In genomic region chr3:104906001-104906639, GRCh38 we compare ENCODE assay signal across 14 cellular contexts.
DNase-seq lines count a peak whose midpoint lies in the region; ATAC-seq and TF ChIP-seq lines count a peak whose summit lies in the region.
"Had no signal": no experiment of that assay in that cellular context is flagged by ENCODE, and none has a peak within 500 bp of the region (broad histone marks: within the 10 kb centered on the region; RNA-seq: fewer than 3 reads in every experiment).

No MANE protein-coding gene starts in this region.

- H3K23ac ChIP-seq in mesenchymal stem cell (ENCODE audit: low read length in 2 of 2), result no peak overlapping the region

- no peak for TF ChIP-seq CTCF in WERI-Rb-1 (IDR thresholded peaks at IDR 0.05; ENCODE audit: low read depth, low read length)

- no peaks in the 10 kb centered on the region for H3K27me3 ChIP-seq in mesenchymal stem cell (ENCODE audit: control insufficient read depth in 1 of 2, insufficient read depth in 1 of 2, low read length in 2 of 2)
- H3K27me3 ChIP-seq in WERI-Rb-1 (ENCODE audit: insufficient read depth, low read depth, severe bottlenecking), result no peaks in the 10 kb centered on the region
- H3K27me3 ChIP-seq: BLaER1 treated with 17β-estradiol and CSF1 and Interleukin-3, amounts not matched to agents 10 nM and 100 nM had no signal

- DNase-seq in Right ventricle myocardium inferior (ENCODE audit: missing footprints) (peak; percentile 69), cardiac septum (ENCODE audit: low spot score) (no peak), left cardiac atrium (peak; percentile 26), mesenchymal stem cell (no peak), WERI-Rb-1 (no peak)
- DNase-seq: 8988T; CD4-positive, alpha-beta T cell; DMS79 had no signal

- ATAC-seq in Right ventricle myocardium inferior (peak; percentile 97), left cardiac atrium (peak; percentile 74 to 92), HG03280 (IDR thresholded peaks at IDR 0.05; ENCODE audit: unreplicated experiment) (no peak), HG03342 (IDR thresholded peaks at IDR 0.05; ENCODE audit: unreplicated experiment) (no peak)
- ATAC-seq: GM12878, HCT116, HepG2 had no signal

- H3K4me3 ChIP-seq in mesenchymal stem cell (ENCODE audit: insufficient read depth in 1 of 2, low read depth in 1 of 2, low read length in 2 of 2) (no peak overlapping the region), WERI-Rb-1 (ENCODE audit: low read depth, low read length) (no peak overlapping the region)
- H3K4me3 ChIP-seq: BLaER1 treated with 17β-estradiol and CSF1 and Interleukin-3, amounts not matched to agents 10 nM and 100 nM; GM12878 had no signal

- peak overlapping the region; percentile 34 for H2BK120ac ChIP-seq in mesenchymal stem cell (ENCODE audit: low read depth, low read length)

- H4K91ac ChIP-seq in mesenchymal stem cell (ENCODE audit: low read length), result peak overlapping the region; percentile 89

- no peak overlapping the region for H2BK15ac ChIP-seq in mesenchymal stem cell (ENCODE audit: low read depth, poor library complexity, severe bottlenecking)

- H3K9ac ChIP-seq in mesenchymal stem cell (ENCODE audit: low read length), result no peak overlapping the region
- H3K9ac ChIP-seq: BLaER1 treated with 17β-estradiol and CSF1 and Interleukin-3, amounts not matched to agents 10 nM and 100 nM had no signal

- H2BK5ac ChIP-seq in mesenchymal stem cell (ENCODE audit: low read depth, low read length, poor library complexity, severe bottlenecking), result no peak overlapping the region

- H3K36me3 ChIP-seq in mesenchymal stem cell (ENCODE audit: control insufficient read depth in 1 of 2, insufficient read depth in 2 of 2, low read depth in 1 of 2, low read length in 2 of 2) (peaks cover 0 to 5% of the 10 kb centered on the region in 2 experiments), WERI-Rb-1 (no peaks in the 10 kb centered on the region)
- H3K36me3 ChIP-seq: BLaER1 treated with 17β-estradiol and CSF1 and Interleukin-3, amounts not matched to agents 10 nM and 100 nM had no signal

- H3K79me1 ChIP-seq in mesenchymal stem cell (replicated peaks; ENCODE audit: low read length, poor library complexity, severe bottlenecking), result no peaks in the 10 kb centered on the region

- H3K4me1 ChIP-seq in mesenchymal stem cell (ENCODE audit: control insufficient read depth, insufficient read depth, low read depth, low read length), result peaks cover 3% of the 10 kb centered on the region

- no peak overlapping the region for H3K4ac ChIP-seq in mesenchymal stem cell (ENCODE audit: low read depth in 1 of 2, low read length in 2 of 2)

- peak overlapping the region in 1 of 2 experiments; percentile 13 for H3K14ac ChIP-seq in mesenchymal stem cell (ENCODE audit: low read length in 2 of 2)

- WGBS in mesenchymal stem cell, result 93% methylated on average over 17 of the region's 17 CpGs

- peak overlapping the region in 1 of 2 experiments; percentile 29 for H2BK12ac ChIP-seq in mesenchymal stem cell (ENCODE audit: low read length in 2 of 2)

- H4K8ac ChIP-seq in mesenchymal stem cell (ENCODE audit: low read length), result peak overlapping the region; percentile 28

- H2AFZ ChIP-seq in mesenchymal stem cell (ENCODE audit: low read depth, low read length), result no peak overlapping the region

- peak overlapping the region in 1 of 2 experiments; percentile 54 for H3K18ac ChIP-seq in mesenchymal stem cell (ENCODE audit: low read depth in 1 of 2, low read length in 2 of 2)

- intact Hi-C loops in Right ventricle myocardium inferior (cut with DNase I) (loop anchor here (5.0 kb wide), 1 partner anchor 261 kb away; no protein-coding TSS in a partner anchor), cardiac septum (cut with DNase I) (no loop called here), left cardiac atrium (cut with DNase I) (no loop called here)

- no peak overlapping the region for H3K27ac ChIP-seq in mesenchymal stem cell (ENCODE audit: low read length, poor library complexity, severe bottlenecking)
- H3K27ac ChIP-seq in WERI-Rb-1, result no peak overlapping the region

- peak overlapping the region; percentile 41 for H2AK5ac ChIP-seq in mesenchymal stem cell (ENCODE audit: low read length, severe bottlenecking)

- H3K9me3 ChIP-seq in mesenchymal stem cell (ENCODE audit: control insufficient read depth, low read length) (peaks cover 37% of the 10 kb centered on the region), WERI-Rb-1 (ENCODE audit: severe bottlenecking) (peaks cover 8% of the 10 kb centered on the region)

- no peak overlapping the region for H3K4me2 ChIP-seq in mesenchymal stem cell (ENCODE audit: low read length, poor library complexity, severe bottlenecking)
- H3K4me2 ChIP-seq: BLaER1 treated with 17β-estradiol and CSF1 and Interleukin-3, amounts not matched to agents 10 nM and 100 nM had no signal

Comparison
In these comparisons a context has a peak if more than half of its experiments do, and no peak if none do; other contexts are left out.
1. DNase-seq: peak in Right ventricle myocardium inferior (single experiment) and left cardiac atrium (single experiment); none in cardiac septum (single experiment), mesenchymal stem cell (single experiment) and WERI-Rb-1 (single experiment).
2. ATAC-seq: peak in Right ventricle myocardium inferior (single experiment) and left cardiac atrium (2 of 2); none in HG03280 (single experiment) and HG03342 (single experiment).